8 cellular contexts compared by ENCODE assay signal in the genomic region with DNA sequence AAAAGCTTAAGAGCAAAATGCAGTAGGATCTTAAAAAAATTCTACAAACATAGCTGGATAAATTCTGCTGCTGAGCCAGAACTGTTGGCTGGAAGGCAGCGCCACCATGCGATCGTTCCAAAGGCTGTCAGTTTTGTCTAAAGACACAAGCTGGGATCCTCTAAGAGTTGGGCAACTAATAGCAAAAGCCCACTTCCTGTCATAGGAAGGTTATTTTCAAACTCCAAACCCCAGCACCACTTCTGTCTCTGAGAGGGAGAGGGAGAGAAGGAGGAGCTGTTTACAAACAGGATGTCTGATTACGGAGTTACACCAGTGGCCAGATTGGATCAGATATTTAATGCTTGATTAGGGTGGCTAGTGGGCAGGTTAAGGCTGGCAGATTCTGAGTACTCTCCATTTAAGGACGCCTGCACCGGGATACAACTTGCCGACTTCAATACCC.
DNase-seq lines count a peak whose midpoint lies in the region; ATAC-seq lines count a peak whose summit lies in the region.

No MANE protein-coding gene starts in this region.

- H3K9me3 Mint-ChIP-seq in T-helper 2 cell treated with Interferon-gamma antibody and Interleukin-4, amounts not matched to agents 5 μg/mL and 100 μg/mL, for 36 hours: no peaks in the 10 kb centered on the region

- H3K27ac Mint-ChIP-seq in T-helper 2 cell treated with Interferon-gamma antibody and Interleukin-4, amounts not matched to agents 5 μg/mL and 100 μg/mL, for 36 hours: no peak overlapping the region

- peak; percentile 67 for DNase-seq in EL
- peak; percentile 54 for DNase-seq in UCSD-AML1 (lab: John Stamatoyannopoulos, UW; ENCODE audit: unreplicated experiment)
- peak; percentile 54 for DNase-seq in epidermal melanocyte (ENCODE audit: insufficient read length, low spot score)
- DNase-seq in midbrain (lab: John Stamatoyannopoulos, UW): peak; percentile 57
- peak; percentile 83 for DNase-seq in superior temporal gyrus (ENCODE audit: extremely low spot score)
- DNase-seq in T-helper 2 cell treated with Interferon-gamma antibody and Interleukin-4, amounts not matched to agents 5 μg/mL and 100 μg/mL, for 36 hours (ENCODE audit: low spot score): no peak
- no peak for DNase-seq in 8988T

- peaks cover 50% of the 10 kb centered on the region for H3K36me3 Mint-ChIP-seq in T-helper 2 cell treated with Interferon-gamma antibody and Interleukin-4, amounts not matched to agents 5 μg/mL and 100 μg/mL, for 36 hours (ENCODE audit: low read depth)

- no peak overlapping the region for H3K4me3 Mint-ChIP-seq in T-helper 2 cell treated with Interferon-gamma antibody and Interleukin-4, amounts not matched to agents 5 μg/mL and 100 μg/mL, for 36 hours

- ATAC-seq in HG03354 (IDR thresholded peaks at IDR 0.05; ENCODE audit: poor library complexity, severe bottlenecking, unreplicated experiment): peak; percentile 62

- H3K4me1 Mint-ChIP-seq in T-helper 2 cell treated with Interferon-gamma antibody and Interleukin-4, amounts not matched to agents 5 μg/mL and 100 μg/mL, for 36 hours (ENCODE audit: low read depth): peaks cover 21% of the 10 kb centered on the region

- H3K27me3 Mint-ChIP-seq in T-helper 2 cell treated with Interferon-gamma antibody and Interleukin-4, amounts not matched to agents 5 μg/mL and 100 μg/mL, for 36 hours (ENCODE audit: low read depth): no peaks in the 10 kb centered on the region

Comparison
In these comparisons a context has a peak if more than half of its experiments do, and no peak if none do; other contexts are left out.
1. DNase-seq: peak in EL (single experiment), UCSD-AML1 (single experiment), epidermal melanocyte (single experiment), midbrain (single experiment) and superior temporal gyrus (single experiment); none in T-helper 2 cell treated with Interferon-gamma antibody and Interleukin-4, amounts not matched to agents 5 μg/mL and 100 μg/mL, for 36 hours (single experiment) and 8988T (single experiment).